ENCODE assay signal across 22 cellular contexts in genomic region chr4:153348006-153348405, GRCh38. TPM values are rescaled to one million over a fixed set of nuclear protein-coding genes. Genes with fewer than 3 reads are reported as not detected.
DNase-seq lines count a peak whose midpoint lies in the region; ATAC-seq and TF ChIP-seq lines count a peak whose summit lies in the region.
"Had no signal": no experiment of that assay in that cellular context is flagged by ENCODE, and none has a peak within 500 bp of the region (broad histone marks: within the 10 kb centered on the region; RNA-seq: fewer than 3 reads in every experiment).

No MANE protein-coding gene starts in this region.

- H3K4me1 ChIP-seq in SK-N-SH (ENCODE audit: control insufficient read depth in 1 of 2, insufficient read depth in 2 of 2, low read depth in 1 of 2, low read length in 1 of 2) (peaks cover 0 to 8% of the 10 kb centered on the region in 2 experiments; a peak in 2 of 4 replicates), Loucy (ENCODE audit: insufficient read depth, low read length, poor library complexity, severe bottlenecking) (peaks cover 84% of the 10 kb centered on the region)

- H3K79me2 ChIP-seq in SK-N-SH (ENCODE audit: insufficient read depth) (peaks cover 34% of the 10 kb centered on the region), Loucy (ENCODE audit: insufficient read depth, low read length) (peaks cover 78% of the 10 kb centered on the region)

- peaks cover 30% of the 10 kb centered on the region for H3K4me1 Mint-ChIP-seq in stimulated activated memory B cell treated with anti-CD40 and anti-IgM and Interleukin-4, amounts not matched to agents 10 μg/mL and 1 μg/mL and 100 μg/mL, for 72 hours
- peaks cover 8 to 10% of the 10 kb centered on the region in 2 donors for H3K4me1 Mint-ChIP-seq in natural killer cell

- CTCF ChIA-PET in SK-N-SH (lab: Yijun Ruan, JAX), result interaction anchor here (0.9 to 2.0 kb wide), 2 partner anchors 205 to 226 kb away, joined by 3 to 12 read pairs; no protein-coding TSS in a partner anchor

- no peaks in the 10 kb centered on the region for H3K9me3 Mint-ChIP-seq in stimulated activated memory B cell treated with anti-CD40 and anti-IgM and Interleukin-4, amounts not matched to agents 10 μg/mL and 1 μg/mL and 100 μg/mL, for 72 hours
- H3K9me3 Mint-ChIP-seq in natural killer cell, result no peaks in the 10 kb centered on the region
- H3K9me3 Mint-ChIP-seq: activated naive CD4-positive, alpha-beta T cell treated with anti-CD3 and anti-CD28 coated beads, Interleukin-2, amount 50 U/mL, for 72 hours; activated T-cell treated with anti-CD3 and anti-CD28 coated beads, Interleukin-2, amount 50 U/mL, for 24 hours had no signal

- H3F3A ChIP-seq in SK-N-SH (replicated peaks; ENCODE audit: insufficient read depth), result peaks cover 4% of the 10 kb centered on the region
- H3F3A ChIP-seq in Loucy (ENCODE audit: low read depth), result peaks cover 13% of the 10 kb centered on the region

- H3K27me3 Mint-ChIP-seq in stimulated activated memory B cell treated with anti-CD40 and anti-IgM and Interleukin-4, amounts not matched to agents 10 μg/mL and 1 μg/mL and 100 μg/mL, for 72 hours, result no peaks in the 10 kb centered on the region
- peaks cover 0 to 13% of the 10 kb centered on the region in 2 donors for H3K27me3 Mint-ChIP-seq in natural killer cell (ENCODE audit: low read depth in 2 of 2)
- H3K27me3 Mint-ChIP-seq: CD4-positive, alpha-beta memory T cell had no signal

- H3K4me3 ChIP-seq in SK-N-SH (ENCODE audit: low read depth in 2 of 2, low read length in 1 of 2) (no peak overlapping the region), Loucy (ENCODE audit: low read length, poor library complexity, severe bottlenecking) (peak overlapping the region; percentile 82)
- H3K4me3 ChIP-seq: tibial nerve had no signal

- peaks cover 0 to 2% of the 10 kb centered on the region in 2 experiments for H3K36me3 ChIP-seq in SK-N-SH (replicated peaks in 1 of 2; ENCODE audit: control insufficient read depth in 1 of 2, insufficient read depth in 2 of 2, low read length in 1 of 2)
- H3K36me3 ChIP-seq in Loucy (ENCODE audit: insufficient read depth, low read length), result no peaks in the 10 kb centered on the region
- H3K36me3 ChIP-seq: tibial nerve had no signal

- H3K27me3 ChIP-seq in SK-N-SH (ENCODE audit: insufficient read depth) (no peaks in the 10 kb centered on the region), Loucy (ENCODE audit: insufficient read depth, low read length, poor library complexity, severe bottlenecking) (peaks cover 4% of the 10 kb centered on the region)
- H3K27me3 ChIP-seq: tibial nerve had no signal

- H3K36me3 Mint-ChIP-seq in stimulated activated memory B cell treated with anti-CD40 and anti-IgM and Interleukin-4, amounts not matched to agents 10 μg/mL and 1 μg/mL and 100 μg/mL, for 72 hours, result no peaks in the 10 kb centered on the region
- H3K36me3 Mint-ChIP-seq in natural killer cell, result no peaks in the 10 kb centered on the region

- POLR2A ChIA-PET in SK-N-SH (lab: Yijun Ruan, JAX), result no interaction called here

- no peak for TF ChIP-seq CTCF in SK-N-SH (IDR thresholded peaks at IDR 0.05)
- peak; percentile 39; the same call in 1 of the 2 replicates for TF ChIP-seq CTCF in Loucy (conservative IDR thresholded peaks at IDR 0.05; ENCODE audit: low read length)
- TF ChIP-seq CTCF in natural killer cell (IDR thresholded peaks at IDR 0.05), result no peak

- intact Hi-C loops in natural killer cell (cut with micrococcal nuclease), result no loop called here

- no peak for TF ChIP-seq EP300 in SK-N-SH (IDR thresholded peaks at IDR 0.05; ENCODE audit: borderline replicate concordance in 1 of 2, low read depth in 1 of 2, low read length in 1 of 2)

- ATAC-seq in SK-N-SH treated with all-trans-retinoic acid at 6 μM for 48 hours (no peak), HG03139 (IDR thresholded peaks at IDR 0.05; ENCODE audit: unreplicated experiment) (no peak), GM18867 (IDR thresholded peaks at IDR 0.05; ENCODE audit: unreplicated experiment) (no peak), natural killer cell (no peak)
- ATAC-seq in stimulated activated memory B cell treated with anti-CD40 and anti-IgM and Interleukin-4, amounts not matched to agents 10 μg/mL and 1 μg/mL and 100 μg/mL, for 72 hours, result no peak
- ATAC-seq: activated naive CD4-positive, alpha-beta T cell treated with anti-CD3 and anti-CD28 coated beads, Interleukin-2, amount 50 U/mL, for 72 hours had no signal

- no peak overlapping the region for H3K27ac ChIP-seq in SK-N-SH (ENCODE audit: low read depth in 2 of 2, low read length in 1 of 2)
- H3K27ac ChIP-seq: tibial nerve had no signal

- H3K9me2 ChIP-seq in SK-N-SH, result no peaks in the 10 kb centered on the region
- H3K9me2 ChIP-seq in Loucy (replicated peaks; ENCODE audit: low read depth, low read length), result no peaks in the 10 kb centered on the region

- DNase-seq in SK-N-SH, result peak; percentile 8
- peak; percentile 98 for DNase-seq in amniotic epithelial cell (ENCODE audit: low read depth)
- DNase-seq in natural killer cell, result no peak
- DNase-seq: 8988T; activated CD4-positive, alpha-beta T cell treated with anti-CD3 and anti-CD28 coated beads, Interleukin-2, amount 50 U/mL, for 4 hours; activated T-cell treated with anti-CD3 and anti-CD28 coated beads, Interleukin-2, amount 50 U/mL, for 24 hours; CD4-positive, alpha-beta memory T cell; DMS79 treated with DMSO at 0.1 percent for 48 hours; H7; hypothalamus; NCI-H2029 treated with DMSO at 0.1 percent for 48 hours; NCI-H524; stimulated activated CD4-positive, alpha-beta T cell treated with anti-CD3 and anti-CD28 coated beads, Interleukin-4, amount 100 ng/mL, for 24 hours; stimulated activated CD8-positive, alpha-beta memory T cell treated with anti-CD3 and anti-CD28 coated beads, Interleukin-4, amount 100 ng/mL, for 48 hours had no signal

- 80% methylated on average over 4 of the region's 4 CpGs for WGBS in SK-N-SH (ENCODE audit: low lambda C conversion rate)

- no peak for TF ChIP-seq RAD21 in SK-N-SH (IDR thresholded peaks at IDR 0.05; ENCODE audit: low read length)

- H3K27ac Mint-ChIP-seq in stimulated activated memory B cell treated with anti-CD40 and anti-IgM and Interleukin-4, amounts not matched to agents 10 μg/mL and 1 μg/mL and 100 μg/mL, for 72 hours, result peak overlapping the region; percentile 0
- H3K27ac Mint-ChIP-seq in natural killer cell, result no peak overlapping the region
- H3K27ac Mint-ChIP-seq: activated naive CD4-positive, alpha-beta T cell treated with anti-CD3 and anti-CD28 coated beads, Interleukin-2, amount 50 U/mL, for 72 hours; activated T-cell treated with anti-CD3 and anti-CD28 coated beads, Interleukin-2, amount 50 U/mL, for 24 hours had no signal

- H4K20me1 ChIP-seq in SK-N-SH (ENCODE audit: insufficient read depth), result no peaks in the 10 kb centered on the region
- H4K20me1 ChIP-seq in Loucy (ENCODE audit: insufficient read depth, low read length, poor library complexity, severe bottlenecking), result no peaks in the 10 kb centered on the region

- H3K4me3 Mint-ChIP-seq in stimulated activated memory B cell treated with anti-CD40 and anti-IgM and Interleukin-4, amounts not matched to agents 10 μg/mL and 1 μg/mL and 100 μg/mL, for 72 hours, result no peak overlapping the region
- H3K4me3 Mint-ChIP-seq in natural killer cell, result no peak overlapping the region
- H3K4me3 Mint-ChIP-seq: activated T-cell treated with anti-CD3 and anti-CD28 coated beads, Interleukin-2, amount 50 U/mL, for 24 hours had no signal

- H3K4me2 ChIP-seq in SK-N-SH, result no peak overlapping the region
- H3K4me2 ChIP-seq in Loucy (ENCODE audit: low read depth, low read length, poor library complexity, severe bottlenecking), result peak overlapping the region; percentile 93

- H2AFZ ChIP-seq in SK-N-SH (ENCODE audit: low read depth), result no peak overlapping the region
- H2AFZ ChIP-seq in Loucy (ENCODE audit: low read length), result no peak overlapping the region

- H3K9ac ChIP-seq in SK-N-SH (no peak overlapping the region), Loucy (ENCODE audit: low read depth, low read length, poor library complexity, severe bottlenecking) (peak overlapping the region; percentile 100)

- H3K9me3 ChIP-seq in SK-N-SH (no peaks in the 10 kb centered on the region), Loucy (ENCODE audit: insufficient read depth, low read depth, low read length) (no peaks in the 10 kb centered on the region)
- H3K9me3 ChIP-seq: tibial nerve had no signal

TF ChIP-seq in SK-N-SH, 30 proteins besides CTCF, POLR2A, EP300 and RAD21:
- peak; percentile 65 for TF ChIP-seq GATA2 (CRISPR knock-in tag; IDR thresholded peaks at IDR 0.05)
- TF ChIP-seq, protein P1, sequence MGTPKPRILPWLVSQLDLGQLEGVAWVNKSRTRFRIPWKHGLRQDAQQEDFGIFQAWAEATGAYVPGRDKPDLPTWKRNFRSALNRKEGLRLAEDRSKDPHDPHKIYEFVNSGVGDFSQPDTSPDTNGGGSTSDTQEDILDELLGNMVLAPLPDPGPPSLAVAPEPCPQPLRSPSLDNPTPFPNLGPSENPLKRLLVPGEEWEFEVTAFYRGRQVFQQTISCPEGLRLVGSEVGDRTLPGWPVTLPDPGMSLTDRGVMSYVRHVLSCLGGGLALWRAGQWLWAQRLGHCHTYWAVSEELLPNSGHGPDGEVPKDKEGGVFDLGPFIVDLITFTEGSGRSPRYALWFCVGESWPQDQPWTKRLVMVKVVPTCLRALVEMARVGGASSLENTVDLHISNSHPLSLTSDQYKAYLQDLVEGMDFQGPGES (IDR thresholded peaks at IDR 0.05; ENCODE audit: low read depth, low read length), result no peak

TF ChIP-seq in SK-N-SH treated with all-trans-retinoic acid at 6 μM for 48 hours, 23 proteins besides CTCF, POLR2A, EP300 and RAD21:
- TF ChIP-seq ZNF565 (CRISPR knock-in tag; conservative IDR thresholded peaks at IDR 0.05; ENCODE audit: low read depth), result no peak
- no peak for TF ChIP-seq TCF4 (CRISPR knock-in tag; IDR thresholded peaks at IDR 0.05; ENCODE audit: borderline replicate concordance)
- TF ChIP-seq ARNTL (CRISPR knock-in tag; IDR thresholded peaks at IDR 0.05; ENCODE audit: borderline replicate concordance, low read depth), result no peak
- no peak for TF ChIP-seq ESRRG (CRISPR knock-in tag; IDR thresholded peaks at IDR 0.05)
- TF ChIP-seq OSR1 (CRISPR knock-in tag; IDR thresholded peaks at IDR 0.05), result no peak
- no peak for TF ChIP-seq RARB (CRISPR knock-in tag; IDR thresholded peaks at IDR 0.05)

RNA-seq across cellular contexts. Expression of gene MND1, which starts 3.5 kb away (rescaled TPM):
- 1.3 and 2.4 TPM in 2 replicates for polyA plus RNA-seq in SK-N-SH (2012; rRNA removed)
- polyA plus RNA-seq in SK-N-SH (2012; cell fraction: cytosol; rRNA removed), result 3.8 and 6.8 TPM in 2 replicates
- polyA plus RNA-seq in SK-N-SH (2012; cell fraction: nucleus; rRNA removed), result 0.33 and 0.68 TPM in 2 replicates
- under 1 TPM in 1 of 3 donors, not detected in 2; 0.33 TPM for total RNA-seq in natural killer cell
- total RNA-seq: cardiac septum; CD4-positive, alpha-beta memory T cell had no signal
